In genomic region chr7:37815969-37816371, GRCh38 we compare ENCODE assay signal across 13 cellular contexts. TPM values are rescaled to one million over a fixed set of nuclear protein-coding genes. Genes with fewer than 3 reads are reported as not detected.
DNase-seq lines count a peak whose midpoint lies in the region; ATAC-seq and TF ChIP-seq lines count a peak whose summit lies in the region.
"Had no signal": no experiment of that assay in that cellular context is flagged by ENCODE, and none has a peak within 500 bp of the region (broad histone marks: within the 10 kb centered on the region; RNA-seq: fewer than 3 reads in every experiment).

No MANE protein-coding gene starts in this region.

- intact Hi-C loops in posterior vena cava (cut with DNase I), result no loop called here

- no peak for TF ChIP-seq POLR2A in GM18505 (IDR thresholded peaks at IDR 0.05; ENCODE audit: borderline replicate concordance, extremely low read depth, insufficient read depth, insufficient read length)

- ATAC-seq in GM18505 (IDR thresholded peaks at IDR 0.05; ENCODE audit: unreplicated experiment), result peak; percentile 74
- ATAC-seq in GM19455 (IDR thresholded peaks at IDR 0.05; ENCODE audit: unreplicated experiment), result peak; percentile 69
- peak; percentile 84 for ATAC-seq in HG02870 (IDR thresholded peaks at IDR 0.05; ENCODE audit: unreplicated experiment)
- peak; percentile 88 for ATAC-seq in HG03520 (IDR thresholded peaks at IDR 0.05; ENCODE audit: unreplicated experiment)
- ATAC-seq: esophagus mucosa had no signal

- DNase-seq in activated CD4-positive, alpha-beta T cell treated with anti-CD3 and anti-CD28 coated beads, Interleukin-2, amount 50 U/mL, for 1 hour, result no peak
- DNase-seq in iPS-NIHi11 (ENCODE audit: low spot score) (no peak), posterior vena cava (ENCODE audit: low spot score) (no peak), OCI-M2 (lab: John Stamatoyannopoulos, UW; ENCODE audit: unreplicated experiment) (no peak)
- DNase-seq: activated B cell treated with CpG ODN at 0.5 μM for 24 hours, NCI-H2227 treated with DMSO at 0.1 percent for 48 hours, SIG-M5 had no signal

RNA-seq across cellular contexts. Expression of gene NME8, which starts 32.4 kb away (rescaled TPM):
- total RNA-seq in posterior vena cava, result under 1 TPM; 0.19 to 0.29 TPM
- total RNA-seq: activated B cell treated with CpG ODN at 0.5 μM for 24 hours; activated T-helper 2 cell treated with anti-CD3 and anti-CD28 coated beads, Interferon-gamma antibody, Interleukin-2, Interleukin-4, amounts not matched to agents 10 μg/mL and 5 μg/mL and 100 μg/mL, durations not matched to agents 14 hours and 24 hours and 36 hours; esophagus mucosa had no signal
